19 cellular contexts compared by ENCODE assay signal in genomic region chr2:158172719-158173118, GRCh38.
DNase-seq lines count a peak whose midpoint lies in the region; ATAC-seq and TF ChIP-seq lines count a peak whose summit lies in the region.
"Had no signal": no experiment of that assay in that cellular context is flagged by ENCODE, and none has a peak within 500 bp of the region (broad histone marks: within the 10 kb centered on the region; RNA-seq: fewer than 3 reads in every experiment).

No MANE protein-coding gene starts in this region.

- CTCF ChIA-PET in HEK293 (lab: Yijun Ruan, JAX) (interaction anchor here (0.5 to 2.1 kb wide), 6 partner anchors 26 to 148 kb away, joined by 3 to 6 read pairs (median 3); no protein-coding TSS in a partner anchor), SK-N-SH (lab: Yijun Ruan, JAX) (interaction anchor here (1.0 to 2.2 kb wide), 6 partner anchors 19 to 573 kb away, joined by 3 to 12 read pairs (median 4); no protein-coding TSS in a partner anchor)

- no peaks in the 10 kb centered on the region; the same call in 1 of the 2 replicates for H3K4me1 ChIP-seq in HEK293 (ENCODE audit: control insufficient read depth, insufficient read depth, low read length)
- H3K4me1 ChIP-seq in SK-N-SH (ENCODE audit: control insufficient read depth in 1 of 2, insufficient read depth in 2 of 2, low read depth in 1 of 2, low read length in 1 of 2) = peaks cover 0 to 3% of the 10 kb centered on the region in 2 experiments; a peak in 2 of 4 replicates

- peak; percentile 5 for DNase-seq in MV-4-11 (lab: John Stamatoyannopoulos, UW)
- DNase-seq in NCI-H524 (lab: John Stamatoyannopoulos, UW) = peak; percentile 33 to 81
- peak; percentile 2 for DNase-seq in SK-N-SH
- no peak for DNase-seq in NCI-H774 (lab: John Stamatoyannopoulos, UW)
- DNase-seq in activated gamma-delta T cell (lab: John Stamatoyannopoulos, UW) = no peak
- DNase-seq: C1 segment of cervical spinal cord; Calu3; CD4-positive, alpha-beta memory T cell; COR-L47; DMS79; EL; GDM1; GM23248; H7; HCEC 1CT had no signal

- H3K4me3 ChIP-seq in HEK293 (ENCODE audit: low read depth, low read length) (no peak overlapping the region), SK-N-SH (ENCODE audit: low read depth in 2 of 2, low read length in 1 of 2) (no peak overlapping the region)
- H3K4me3 ChIP-seq: GM12878, GM23248 had no signal

- TF ChIP-seq EP300 in SK-N-SH (IDR thresholded peaks at IDR 0.05; ENCODE audit: borderline replicate concordance in 1 of 2, low read depth in 1 of 2, low read length in 1 of 2) = no peak

- TF ChIP-seq CTCF in HEK293 (tag by site-specific recombination; IDR thresholded peaks at IDR 0.05) (no peak), SK-N-SH (IDR thresholded peaks at IDR 0.05) (no peak)

- H3K27me3 ChIP-seq in SK-N-SH (ENCODE audit: insufficient read depth) = no peaks in the 10 kb centered on the region

- no peaks in the 10 kb centered on the region for H3F3A ChIP-seq in SK-N-SH (replicated peaks; ENCODE audit: insufficient read depth)

- H3K27ac ChIP-seq in HEK293 (ENCODE audit: extremely low read depth, low read depth, low read length) = no peak overlapping the region
- H3K27ac ChIP-seq in SK-N-SH (ENCODE audit: low read depth in 2 of 2, low read length in 1 of 2) = no peak overlapping the region
- H3K27ac ChIP-seq: GM23248 had no signal

- no peak overlapping the region for H3K9ac ChIP-seq in SK-N-SH
- H3K9ac ChIP-seq: GM23248 had no signal

- H3K9me3 ChIP-seq in HEK293 (ENCODE audit: control insufficient read depth, insufficient read depth, low read depth, low read length) = no peaks in the 10 kb centered on the region
- no peaks in the 10 kb centered on the region for H3K9me3 ChIP-seq in SK-N-SH

- H3K36me3 ChIP-seq in HEK293 (ENCODE audit: control insufficient read depth in 2 of 2, insufficient read depth in 1 of 2, low read length in 2 of 2) (no peaks in the 10 kb centered on the region), SK-N-SH (replicated peaks in 1 of 2; ENCODE audit: control insufficient read depth in 1 of 2, insufficient read depth in 2 of 2, low read length in 1 of 2) (no peaks in the 10 kb centered on the region)

- ATAC-seq in GM18520 (IDR thresholded peaks at IDR 0.05; ENCODE audit: unreplicated experiment) (no peak), GM21619 (IDR thresholded peaks at IDR 0.05; ENCODE audit: unreplicated experiment) (no peak)
- ATAC-seq: GM12878 had no signal

- H3K4me2 ChIP-seq in SK-N-SH = no peak overlapping the region

- WGBS in SK-N-SH (ENCODE audit: low lambda C conversion rate) = 16% methylated on average over 2 of the region's 2 CpGs

- no peaks in the 10 kb centered on the region for H4K20me1 ChIP-seq in SK-N-SH (ENCODE audit: insufficient read depth)

- H3K79me2 ChIP-seq in SK-N-SH (ENCODE audit: insufficient read depth) = no peaks in the 10 kb centered on the region

- POLR2A ChIA-PET in HEK293 (lab: Yijun Ruan, JAX) (no interaction called here), SK-N-SH (lab: Yijun Ruan, JAX) (no interaction called here)

- H2AFZ ChIP-seq in SK-N-SH (ENCODE audit: low read depth) = no peak overlapping the region
- H2AFZ ChIP-seq: GM23248 had no signal

- no peak for TF ChIP-seq RAD21 in SK-N-SH (IDR thresholded peaks at IDR 0.05; ENCODE audit: low read length)

- no peaks in the 10 kb centered on the region for H3K9me2 ChIP-seq in SK-N-SH

TF ChIP-seq in HEK293, 187 proteins besides CTCF, POLR2A, EP300 and RAD21:
- TF ChIP-seq ZNF843 (tag by site-specific recombination; IDR thresholded peaks at IDR 0.05) = 0 out of 2 replicates have a peak, but pooled peaks have one; percentile 18
- no peak for TF ChIP-seq ZNF423 (tag by site-specific recombination; IDR thresholded peaks at IDR 0.05)

TF ChIP-seq in SK-N-SH, 30 proteins besides CTCF, POLR2A, EP300 and RAD21:
- TF ChIP-seq YY1 (IDR thresholded peaks at IDR 0.05; ENCODE audit: low read depth) = no peak
- no peak for TF ChIP-seq EZH2phosphoT487 (IDR thresholded peaks at IDR 0.05; ENCODE audit: borderline replicate concordance, low read depth)
- TF ChIP-seq FOSL2 (IDR thresholded peaks at IDR 0.05; ENCODE audit: borderline replicate concordance, low read depth) = no peak
- TF ChIP-seq RCOR1 (IDR thresholded peaks at IDR 0.05; ENCODE audit: low read length) = 0 out of 2 replicates have a peak, but pooled peaks have one; percentile 19
- TF ChIP-seq GATA2 (CRISPR knock-in tag; IDR thresholded peaks at IDR 0.05) = peak; percentile 69

Comparison
In these comparisons a context has a peak if more than half of its experiments do, and no peak if none do; other contexts are left out.
1. DNase-seq: peak in MV-4-11 (single experiment), NCI-H524 (2 of 2) and SK-N-SH (single experiment); none in NCI-H774 (single experiment) and activated gamma-delta T cell (single experiment).